In the genomic region with DNA sequence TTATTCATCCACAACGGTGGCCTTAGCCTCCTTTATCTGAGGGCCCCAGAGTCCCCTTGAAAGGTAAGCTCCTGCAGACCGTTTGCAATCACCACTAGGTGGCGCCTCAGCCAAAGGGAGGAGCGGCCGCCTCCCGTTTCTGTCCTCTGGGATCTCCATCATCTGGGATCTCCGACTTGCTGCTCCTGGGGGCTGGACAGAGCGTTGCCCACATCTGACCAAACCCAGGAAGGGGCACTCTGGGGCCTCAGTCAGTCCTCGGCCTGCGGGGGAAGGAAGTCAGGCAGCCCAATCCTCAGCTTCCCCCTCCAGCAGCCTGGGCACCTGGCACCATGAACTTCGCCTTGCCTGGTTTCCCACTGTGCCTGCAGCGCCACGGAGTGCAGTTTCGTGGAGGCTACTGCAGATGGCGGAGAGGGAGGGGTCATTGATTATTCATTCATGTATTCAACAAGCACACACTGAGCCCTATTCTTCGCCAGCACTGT, we compare ENCODE assay signal across 8 cellular contexts. TPM values are rescaled to one million over a fixed set of nuclear protein-coding genes. Genes with fewer than 3 reads are reported as not detected.
DNase-seq lines count a peak whose midpoint lies in the region; ATAC-seq, FAIRE-seq and TF ChIP-seq lines count a peak whose summit lies in the region.

No MANE protein-coding gene starts in this region.

- intact Hi-C loops in PC-3 (cut with micrococcal nuclease): loop anchor here (1.0 to 10.0 kb wide), 2 partner anchors 178 to 408 kb away; no protein-coding TSS in a partner anchor

- no peak for TF ChIP-seq POLR2A in tibial nerve (IDR thresholded peaks at IDR 0.05)

- TF ChIP-seq CTCF in D721Med (IDR thresholded peaks at IDR 0.05; ENCODE audit: insufficient read depth, missing control alignments): peak; percentile 81
- peak; percentile 89 for TF ChIP-seq CTCF in PC-3 (conservative IDR thresholded peaks at IDR 0.05; ENCODE audit: low read depth, low read length)
- TF ChIP-seq CTCF in fibroblast of pulmonary artery (IDR thresholded peaks at IDR 0.05; ENCODE audit: low read length, missing control alignments): peak; percentile 83
- TF ChIP-seq CTCF in tibial nerve (IDR thresholded peaks at IDR 0.05): peak; percentile 69 to 90 (median 84)

- CTCF ChIA-PET in PC-3 (lab: Charles Lee): interaction anchor here (0.6 to 1.4 kb wide), 7 partner anchors 9 to 181 kb away, joined by 3 to 24 read pairs (median 4); no protein-coding TSS in a partner anchor

- H3K4me1 ChIP-seq in PC-3 (ENCODE audit: insufficient read depth, low read length) (no peaks in the 10 kb centered on the region), tibial nerve (peaks cover 0 to 11% (median 0%) of the 10 kb centered on the region in 4 donors)

- H2AFZ ChIP-seq in PC-3 (ENCODE audit: low read length): 0 out of 2 replicates have a peak overlapping the region, but pooled peaks have one; percentile 59

- H3K4me2 ChIP-seq in PC-3 (ENCODE audit: low read length): peak overlapping the region; percentile 70

- no peaks in the 10 kb centered on the region for H3K79me2 ChIP-seq in PC-3 (ENCODE audit: low read length)

- H3K27me3 ChIP-seq in PC-3 (ENCODE audit: low read length): no peaks in the 10 kb centered on the region
- no peaks in the 10 kb centered on the region for H3K27me3 ChIP-seq in tibial nerve

- POLR2A ChIA-PET in PC-3 (lab: Charles Lee; ENCODE audit: unreplicated experiment): no interaction called here

- FAIRE-seq in D721Med (lab: Jason Lieb, UNC): no peak

- TF ChIP-seq EP300 in tibial nerve (IDR thresholded peaks at IDR 0.05): no peak

- no peak overlapping the region for H3K27ac ChIP-seq in PC-3 (ENCODE audit: low read length)
- H3K27ac ChIP-seq in tibial nerve: no peak overlapping the region

- H3K36me3 ChIP-seq in PC-3 (ENCODE audit: low read depth, low read length) (no peaks in the 10 kb centered on the region), tibial nerve (peaks cover 0 to 35% (median 0%) of the 10 kb centered on the region in 3 donors)

- 17 to 26% methylated on average over 16 of the region's 16 CpGs for WGBS in tibial nerve, 2 donors

- H3K9ac ChIP-seq in PC-3 (ENCODE audit: low read length): no peak overlapping the region

- peak; percentile 89 for ATAC-seq in PC-3
- no peak for ATAC-seq in GM21447 (IDR thresholded peaks at IDR 0.05; ENCODE audit: unreplicated experiment)

- H3K9me2 ChIP-seq in PC-3 (replicated peaks; ENCODE audit: low read length): no peaks in the 10 kb centered on the region

- H3K9me3 ChIP-seq in PC-3 (ENCODE audit: low read length) (no peaks in the 10 kb centered on the region), tibial nerve (no peaks in the 10 kb centered on the region)

- no TSS peak for BruUV-seq in PC-3 (replicated peaks; lab: Mats Ljungman, UMichigan)

- no peaks in the 10 kb centered on the region for H4K20me1 ChIP-seq in PC-3 (ENCODE audit: low read length)

- DNase-seq in D721Med (ENCODE audit: insufficient read length, low spot score) (peak; percentile 66), HT1080 (ENCODE audit: low read depth) (peak; percentile 38), PC-3 (peak; percentile 79), activated T-helper 1 cell treated with Interleukin-2 at 50 U/mL for 16 hours (ENCODE audit: low read depth) (peak; percentile 34), fibroblast of pulmonary artery (ENCODE audit: low read depth) (peak; percentile 74), nucleus accumbens (lab: John Stamatoyannopoulos, UW) (peak in 53 of 56 donors; percentile 16 to 93 (median 80)), tibial nerve (ENCODE audit: low spot score in 2 of 2) (peak in 1 of 2 donors; percentile 29)

- H3K4me3 ChIP-seq in PC-3 (ENCODE audit: low read length): no peak overlapping the region
- no peak overlapping the region for H3K4me3 ChIP-seq in fibroblast of pulmonary artery (replicated peaks; ENCODE audit: low read depth, low read length)
- H3K4me3 ChIP-seq in tibial nerve: no peak overlapping the region

- H3F3A ChIP-seq in PC-3 (ENCODE audit: low read length, unreplicated experiment): no peaks in the 10 kb centered on the region

RNA-seq across cellular contexts. Expression of a gene that starts 23.5 kb away (rescaled TPM):
- total RNA-seq in HT1080 (2014; rRNA removed; shearing (Covaris generic)): 0.11 and 0.27 TPM in 2 replicates
- polyA plus RNA-seq in HT1080 (2015; cell fraction: cytosol; rRNA removed): 1.3 and 2.5 TPM in 2 replicates
- polyA plus RNA-seq in HT1080 (2015; cell fraction: nucleus; rRNA removed): 1.1 TPM in 2 replicates
- 30.8 and 32.8 TPM in 2 replicates for total RNA-seq in PC-3 (2014; rRNA removed)
- 100 to 1,000 TPM in 1 of 4 donors, 10 to 100 TPM in 3; 50.7 to 133 (median 60.6) TPM for total RNA-seq in tibial nerve

Comparison
In these comparisons a context has a peak if more than half of its experiments do, and no peak if none do; other contexts are left out.
1. RNA of a gene that starts 23.5 kb away (total RNA-seq): 50.7 to 133 TPM in tibial nerve and 30.8 to 32.8 TPM in PC-3; 0.11 to 0.27 TPM in HT1080; every median in the first group is over 10 times any median in the second.
2. Peak in every context shown above with its lines, with median percentiles within 50 percentile points of each other: CTCF ChIP-seq.